ENCODE assay signal across 10 cellular contexts in the genomic region with DNA sequence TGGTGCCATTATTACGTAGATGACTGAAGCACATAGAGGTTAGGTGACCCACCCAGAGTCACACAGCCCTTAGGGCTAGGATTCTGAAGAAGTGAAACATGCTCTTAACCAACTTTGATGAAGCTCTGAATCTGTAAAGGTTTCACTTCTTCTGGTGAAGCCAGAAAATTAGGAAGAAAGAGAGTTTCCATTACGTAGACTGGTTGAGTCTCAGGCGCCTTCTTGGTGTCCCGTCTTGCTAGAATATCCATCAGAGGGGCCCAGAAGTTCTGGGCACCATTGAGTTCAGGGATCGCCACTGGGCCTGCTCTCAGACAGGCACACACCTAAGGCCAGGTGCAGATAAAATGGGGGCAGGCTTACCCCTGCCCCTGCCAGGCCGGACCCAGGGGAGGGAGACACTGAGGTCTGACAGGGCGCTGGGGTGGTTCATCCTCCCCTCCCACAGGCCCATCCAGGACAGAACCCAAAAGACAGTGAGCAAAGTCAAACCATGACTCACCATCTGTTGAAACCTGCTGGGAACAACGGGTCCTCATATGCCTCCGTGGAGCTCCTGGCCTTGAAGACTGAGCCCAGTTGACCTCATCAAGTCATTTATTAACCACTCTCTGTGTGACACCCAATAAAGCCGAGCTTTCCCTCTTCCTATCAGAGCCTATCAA. TPM values are rescaled to one million over a fixed set of nuclear protein-coding genes. Genes with fewer than 3 reads are reported as not detected.
DNase-seq lines count a peak whose midpoint lies in the region; ATAC-seq and TF ChIP-seq lines count a peak whose summit lies in the region.
"Had no signal": no experiment of that assay in that cellular context is flagged by ENCODE, and none has a peak within 500 bp of the region (broad histone marks: within the 10 kb centered on the region; RNA-seq: fewer than 3 reads in every experiment).

No MANE protein-coding gene starts in this region.

- no peak overlapping the region for H3K9ac ChIP-seq in neural progenitor cell

- H3K27ac Mint-ChIP-seq in WTC11 (no peak overlapping the region), neural progenitor cell (no peak overlapping the region), Caco-2 (ENCODE audit: unreplicated experiment) (no peak overlapping the region)

- intact Hi-C loops in heart right ventricle (cut with DNase I) (loop anchor here in 5 of 10 donors (10.0 kb wide), 3 partner anchors 148 to 708 kb away; no protein-coding TSS in a partner anchor), Caco-2 (cut with micrococcal nuclease; ENCODE audit: unreplicated experiment) (no loop called here)

- H3K4me1 Mint-ChIP-seq in WTC11 (peaks cover 20% of the 10 kb centered on the region), neural progenitor cell (peaks cover 5% of the 10 kb centered on the region), Caco-2 (ENCODE audit: low read depth, unreplicated experiment) (no peaks in the 10 kb centered on the region)

- no peaks in the 10 kb centered on the region for H3K79me2 ChIP-seq in neural progenitor cell (ENCODE audit: low read depth)

- H3F3A ChIP-seq in neural progenitor cell (ENCODE audit: low read depth) = no peaks in the 10 kb centered on the region

- H3K4me1 ChIP-seq in right atrium auricular region (peaks cover 0 to 25% of the 10 kb centered on the region in 2 donors), heart right ventricle (peaks cover 11 to 33% (median 18%) of the 10 kb centered on the region in 9 donors), neural progenitor cell (no peaks in the 10 kb centered on the region), Caco-2 (no peaks in the 10 kb centered on the region)
- H3K4me1 ChIP-seq: SJSA1 had no signal

- POLR2A ChIA-PET in WTC11 (lab: Charles Lee) = no interaction called here
- POLR2A ChIA-PET in Caco-2 (lab: Charles Lee) = no interaction called here

- H3K9me3 ChIP-seq in right atrium auricular region (peaks cover 0 to 3% of the 10 kb centered on the region in 2 donors), heart right ventricle (peaks cover 0 to 7% (median 0%) of the 10 kb centered on the region in 11 donors), neural progenitor cell (ENCODE audit: low read depth) (no peaks in the 10 kb centered on the region), Caco-2 (no peaks in the 10 kb centered on the region; the same call in 1 of the 2 replicates)
- H3K9me3 ChIP-seq: SJSA1 had no signal

- H3K27me3 ChIP-seq in right atrium auricular region (no peaks in the 10 kb centered on the region), heart right ventricle (peaks cover 0 to 4% (median 0%) of the 10 kb centered on the region in 7 donors), neural progenitor cell (no peaks in the 10 kb centered on the region), Caco-2 (replicated peaks; ENCODE audit: control insufficient read depth, insufficient read depth, low read length) (no peaks in the 10 kb centered on the region)
- H3K27me3 ChIP-seq: SJSA1 had no signal

- H3K9me3 Mint-ChIP-seq in WTC11 (peaks cover 3% of the 10 kb centered on the region; the same call in 1 of the 2 replicates), neural progenitor cell (no peaks in the 10 kb centered on the region), Caco-2 (ENCODE audit: unreplicated experiment) (no peaks in the 10 kb centered on the region)

- ATAC-seq in heart right ventricle (no peak), HG03045 (IDR thresholded peaks at IDR 0.05; ENCODE audit: unreplicated experiment) (peak; percentile 68), WTC11 (no peak)

- no peak overlapping the region for H2AFZ ChIP-seq in neural progenitor cell (replicated peaks)

- CTCF ChIA-PET in WTC11 (lab: Charles Lee) = interaction anchor here (1.1 to 1.2 kb wide), 2 partner anchors 38 to 45 kb away, joined by 3 to 5 read pairs; no protein-coding TSS in a partner anchor
- CTCF ChIA-PET in Caco-2 (lab: Charles Lee) = no interaction called here

- no TSS peak for BruUV-seq in Caco-2 (replicated peaks; lab: Mats Ljungman, UMichigan)

- no peak overlapping the region for H3K4me3 Mint-ChIP-seq in WTC11
- no peak overlapping the region for H3K4me3 Mint-ChIP-seq in neural progenitor cell
- H3K4me3 Mint-ChIP-seq in Caco-2 (ENCODE audit: unreplicated experiment) = no peak overlapping the region

- H3K4me3 ChIP-seq in right atrium auricular region (no peak overlapping the region), heart right ventricle (no peak overlapping the region), neural progenitor cell (no peak overlapping the region), Caco-2 (ENCODE audit: low read depth, low read length) (no peak overlapping the region)
- H3K4me3 ChIP-seq: SJSA1 had no signal

- no peaks in the 10 kb centered on the region for H4K20me1 ChIP-seq in neural progenitor cell (ENCODE audit: low read depth)

- no peaks in the 10 kb centered on the region for H3K36me3 ChIP-seq in right atrium auricular region
- H3K36me3 ChIP-seq in heart right ventricle = no peaks in the 10 kb centered on the region
- H3K36me3 ChIP-seq in neural progenitor cell = no peaks in the 10 kb centered on the region
- no peaks in the 10 kb centered on the region for H3K36me3 ChIP-seq in Caco-2 (ENCODE audit: control insufficient read depth, insufficient read depth, low read length)
- H3K36me3 ChIP-seq: SJSA1 had no signal

- H3K27me3 Mint-ChIP-seq in WTC11 (ENCODE audit: low read depth) (no peaks in the 10 kb centered on the region; the same call in 1 of the 2 replicates), neural progenitor cell (ENCODE audit: insufficient read depth, low read depth) (peaks cover 6% of the 10 kb centered on the region), Caco-2 (ENCODE audit: insufficient read depth, unreplicated experiment) (peaks cover 16% of the 10 kb centered on the region)

- no peak overlapping the region for H3K4me2 ChIP-seq in neural progenitor cell

- DNase-seq in right atrium auricular region (ENCODE audit: low spot score) = peak; percentile 63
- DNase-seq in heart right ventricle = no peak
- no peak for DNase-seq in WTC11 (ENCODE audit: low spot score)
- DNase-seq in neural progenitor cell (ENCODE audit: low spot score) = no peak
- no peak for DNase-seq in Caco-2
- DNase-seq in AG20443 (ENCODE audit: low spot score) = no peak
- DNase-seq in COR-L47 (lab: John Stamatoyannopoulos, UW) = no peak

- WGBS in heart right ventricle, 2 donors = 90 to 91% methylated on average over 10 of the region's 10 CpGs

- no peak overlapping the region for H3K27ac ChIP-seq in right atrium auricular region
- no peak overlapping the region for H3K27ac ChIP-seq in heart right ventricle
- H3K27ac ChIP-seq in neural progenitor cell = no peak overlapping the region
- H3K27ac ChIP-seq: SJSA1 had no signal

- H3K36me3 Mint-ChIP-seq in WTC11 = no peaks in the 10 kb centered on the region
- H3K36me3 Mint-ChIP-seq in neural progenitor cell = no peaks in the 10 kb centered on the region
- no peaks in the 10 kb centered on the region for H3K36me3 Mint-ChIP-seq in Caco-2 (ENCODE audit: insufficient read depth, unreplicated experiment)

- TF ChIP-seq CTCF in right atrium auricular region (IDR thresholded peaks at IDR 0.05) (no peak), heart right ventricle (IDR thresholded peaks at IDR 0.05) (no peak), WTC11 (IDR thresholded peaks at IDR 0.05) (no peak), neural progenitor cell (IDR thresholded peaks at IDR 0.05) (no peak), Caco-2 (IDR thresholded peaks at IDR 0.05; ENCODE audit: insufficient read depth in 1 of 2, low read depth in 1 of 2, low read length in 1 of 2, severe bottlenecking in 1 of 2, unreplicated experiment in 1 of 2) (no peak)

TF ChIP-seq in WTC11, 78 proteins besides CTCF, POLR2A, EP300 and RAD21:
- TF ChIP-seq GABPB1 (CRISPR knock-in tag; IDR thresholded peaks at IDR 0.05) (peak; percentile 57), ZNF232 (CRISPR knock-in tag; IDR thresholded peaks at IDR 0.05) (no peak)

RNA-seq across cellular contexts. Expression of a gene that starts 33.2 kb away (rescaled TPM):
- not detected for total RNA-seq in right atrium auricular region
- not detected for total RNA-seq in heart right ventricle
- polyA plus RNA-seq in heart right ventricle = not detected
- total RNA-seq in WTC11 (2021) = not detected in 3 replicates
- total RNA-seq in neural progenitor cell (ENCODE audit: low replicate concordance) = not detected in 2 replicates
- not detected in 2 replicates for total RNA-seq in Caco-2 (2022)
- total RNA-seq: SJSA1 had no signal
- polyA plus RNA-seq: AG04450 had no signal
